Comparison of ENCODE assay signal across 13 cellular contexts in the genomic region with DNA sequence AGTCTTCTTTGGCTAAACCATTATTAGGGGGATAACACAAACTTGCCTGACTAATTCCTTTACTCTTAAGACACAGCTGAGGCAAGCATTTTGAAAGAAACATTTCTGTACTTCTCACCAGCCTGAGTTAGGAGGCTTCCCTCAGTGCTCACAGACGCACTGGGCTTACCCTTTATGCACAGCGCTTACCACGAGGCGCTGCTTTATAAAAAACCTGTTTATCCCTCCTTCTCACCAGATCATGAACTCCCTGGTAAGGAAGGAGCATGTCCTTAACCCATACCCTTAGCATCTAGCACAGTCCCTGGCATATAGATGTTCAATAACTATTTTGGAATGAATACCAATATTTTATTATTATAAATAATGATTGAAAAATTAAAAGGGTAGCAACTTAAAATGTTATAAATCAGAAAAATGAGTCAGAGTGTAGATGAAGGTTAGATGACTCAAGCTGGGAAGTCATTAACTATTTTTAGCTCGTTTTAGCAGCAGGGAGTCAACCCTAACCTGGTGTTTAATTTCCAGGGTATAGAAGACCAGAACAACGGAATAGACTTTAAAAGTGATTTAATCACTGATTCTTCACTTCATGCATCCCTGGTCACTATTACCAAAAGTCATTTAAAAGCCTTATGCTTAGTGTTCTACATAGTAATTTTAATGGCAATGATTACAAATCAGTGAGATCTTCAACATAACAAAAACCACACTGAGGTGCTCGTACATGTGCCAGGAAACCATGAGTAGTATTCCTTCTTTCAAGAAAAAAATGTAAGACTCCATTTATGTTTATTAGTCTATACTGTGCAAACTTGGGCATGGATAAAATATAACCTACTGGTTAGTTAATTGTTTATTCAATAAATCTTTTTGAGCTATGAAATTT. TPM values are rescaled to one million over a fixed set of nuclear protein-coding genes. Genes with fewer than 3 reads are reported as not detected.
DNase-seq lines count a peak whose midpoint lies in the region; ATAC-seq and TF ChIP-seq lines count a peak whose summit lies in the region.
"Had no signal": no experiment of that assay in that cellular context is flagged by ENCODE, and none has a peak within 500 bp of the region (broad histone marks: within the 10 kb centered on the region; RNA-seq: fewer than 3 reads in every experiment).

No MANE protein-coding gene starts in this region.

- H2BK20ac ChIP-seq in IMR-90 (ENCODE audit: low read depth, low read length): peak overlapping the region; percentile 72; the same call in 1 of the 2 replicates

- H3K23ac ChIP-seq in IMR-90 (ENCODE audit: low read depth, low read length): peak overlapping the region; percentile 56; the same call in 1 of the 2 replicates

- POLR2A ChIA-PET in IMR-90 (lab: Charles Lee; ENCODE audit: unreplicated experiment): no interaction called here

- CTCF ChIA-PET in IMR-90 (lab: Yijun Ruan, JAX): no interaction called here
- CTCF ChIA-PET in mammary epithelial cell (lab: Charles Lee; ENCODE audit: low non-redundant PET): no interaction called here

- 0 out of 2 replicates have a peak overlapping the region, but pooled peaks have one; percentile 19 for H3K14ac ChIP-seq in IMR-90 (replicated peaks; ENCODE audit: low read depth, low read length)

- H3K56ac ChIP-seq in IMR-90 (ENCODE audit: extremely low read depth, insufficient read depth, low read length): no peak overlapping the region

- peaks cover 2% of the 10 kb centered on the region for H3K4me1 ChIP-seq in IMR-90 (ENCODE audit: control insufficient read depth, insufficient read depth, low read length)
- peaks cover 23% of the 10 kb centered on the region for H3K4me1 ChIP-seq in mammary epithelial cell (ENCODE audit: insufficient read depth, low read length)

- BruUV-seq in IMR-90 (replicated peaks; lab: Mats Ljungman, UMichigan): no TSS peak
- BruUV-seq in mammary epithelial cell (replicated peaks; lab: Mats Ljungman, UMichigan): no TSS peak

- H4K20me1 ChIP-seq in IMR-90 (ENCODE audit: insufficient read depth, low read length) (no peaks in the 10 kb centered on the region), mammary epithelial cell (ENCODE audit: insufficient read depth, low read length) (no peaks in the 10 kb centered on the region)

- H4K91ac ChIP-seq in IMR-90 (ENCODE audit: insufficient read depth, low read depth, low read length): no peak overlapping the region

- H3K36me3 ChIP-seq in IMR-90 (ENCODE audit: control insufficient read depth, insufficient read depth, low read length) (no peaks in the 10 kb centered on the region), mammary epithelial cell (ENCODE audit: insufficient read depth, low read length) (no peaks in the 10 kb centered on the region)
- H3K36me3 ChIP-seq: esophagus squamous epithelium had no signal

- H4K8ac ChIP-seq in IMR-90 (ENCODE audit: low read depth in 2 of 2, low read length in 2 of 2): no peak overlapping the region; a peak in 1 of 4 replicates

- H3K4me2 ChIP-seq in IMR-90 (ENCODE audit: low read depth, low read length) (peak overlapping the region; percentile 60; the same call in 1 of the 2 replicates), mammary epithelial cell (ENCODE audit: insufficient read depth, low read depth, low read length) (peak overlapping the region; percentile 50)

- H3K79me2 ChIP-seq in mammary epithelial cell (ENCODE audit: insufficient read depth, low read length): peaks cover 9% of the 10 kb centered on the region

- no CpG with 5 or more reads among the region's 7 CpGs for WGBS in IMR-90 (ENCODE audit: extremely low coverage in 2 of 2, insufficient read length in 1 of 2), 2 experiments
- 67% methylated on average over 7 of the region's 7 CpGs for WGBS in mammary epithelial cell (ENCODE audit: low coverage, missing lambda C conversion rate)

- peak; percentile 40 for DNase-seq in AG08395 (ENCODE audit: low spot score)
- DNase-seq in IMR-90: peak; percentile 69
- peak; percentile 65 for DNase-seq in mammary epithelial cell
- DNase-seq in left kidney (ENCODE audit: low read depth, low spot score): peak; percentile 50
- no peak for DNase-seq in NCI-H446 (lab: John Stamatoyannopoulos, UW)
- DNase-seq: activated B cell treated with CpG ODN at 0.5 μM for 24 hours; activated T-cell treated with anti-CD3 and anti-CD28 coated beads, Interleukin-2, amount 50 U/mL, for 1 hour; esophagus squamous epithelium; islet precursor cell; NCI-H526 treated with DMSO at 0.1 percent for 48 hours had no signal

- no peaks in the 10 kb centered on the region for H3K9me3 ChIP-seq in IMR-90 (ENCODE audit: control insufficient read depth, insufficient read depth, low read length)
- H3K9me3 ChIP-seq in mammary epithelial cell (replicated peaks; ENCODE audit: insufficient read depth, low read length): no peaks in the 10 kb centered on the region
- H3K9me3 ChIP-seq: esophagus squamous epithelium had no signal

- peak overlapping the region; percentile 15 for H2BK5ac ChIP-seq in IMR-90 (ENCODE audit: low read depth, low read length, poor library complexity, severe bottlenecking)

- H3K27me3 ChIP-seq in IMR-90 (ENCODE audit: control insufficient read depth, insufficient read depth, low read length) (no peaks in the 10 kb centered on the region), mammary epithelial cell (ENCODE audit: insufficient read depth, low read length) (no peaks in the 10 kb centered on the region)

- TF ChIP-seq CTCF in IMR-90 (conservative IDR thresholded peaks at IDR 0.05; ENCODE audit: low read depth, low read length) (no peak), mammary epithelial cell (conservative IDR thresholded peaks at IDR 0.05 in 1 of 2, IDR thresholded peaks at IDR 0.05 in 1 of 2; ENCODE audit: extremely low read depth in 1 of 2, insufficient read depth in 1 of 2, low read depth in 1 of 2, low read length in 2 of 2) (no peak)

- peak overlapping the region; percentile 52; the same call in 1 of the 2 replicates for H2BK120ac ChIP-seq in IMR-90 (ENCODE audit: low read depth, low read length)

- peak overlapping the region; percentile 59; the same call in 1 of the 2 replicates for H3K4ac ChIP-seq in IMR-90 (ENCODE audit: low read depth, low read length)

- TF ChIP-seq RAD21 in IMR-90 (IDR thresholded peaks at IDR 0.05; ENCODE audit: low read length): no peak

- peaks cover 3% of the 10 kb centered on the region for H3K9me1 ChIP-seq in IMR-90 (ENCODE audit: insufficient read depth, low read length)

- no peaks in the 10 kb centered on the region for H3K79me1 ChIP-seq in IMR-90 (ENCODE audit: low read depth in 1 of 2, low read length in 2 of 2)

- H4K5ac ChIP-seq in IMR-90 (ENCODE audit: low read depth, low read length): no peak overlapping the region

- H2AFZ ChIP-seq in IMR-90 (replicated peaks; ENCODE audit: low read length, poor library complexity) (peak overlapping the region; percentile 34), mammary epithelial cell (ENCODE audit: low read depth, low read length) (no peak overlapping the region)

- TF ChIP-seq POLR2A in IMR-90 (IDR thresholded peaks at IDR 0.05; ENCODE audit: low read depth, low read length): no peak

- intact Hi-C loops in IMR-90 (cut with micrococcal nuclease): no loop called here
- intact Hi-C loops in mammary epithelial cell (cut with micrococcal nuclease): loop anchor here (5.0 kb wide), 2 partner anchors 108 to 623 kb away; no protein-coding TSS in a partner anchor

- no peak overlapping the region for H3K18ac ChIP-seq in IMR-90 (ENCODE audit: low read depth, low read length)

- no peak overlapping the region for H3K4me3 ChIP-seq in IMR-90 (ENCODE audit: insufficient read depth, low read depth, low read length)
- H3K4me3 ChIP-seq in mammary epithelial cell (replicated peaks in 1 of 3; ENCODE audit: insufficient read depth in 1 of 3, low read depth in 2 of 3, low read length in 3 of 3): no peak overlapping the region
- H3K4me3 ChIP-seq: esophagus squamous epithelium had no signal

- H3K27ac ChIP-seq in IMR-90 (ENCODE audit: insufficient read depth, low read length) (no peak overlapping the region), mammary epithelial cell (ENCODE audit: insufficient read depth, low read depth, low read length) (no peak overlapping the region)
- H3K27ac ChIP-seq: esophagus squamous epithelium had no signal

- ATAC-seq in IMR-90 (ENCODE audit: low read depth) (peak; percentile 48), GM19351 (IDR thresholded peaks at IDR 0.05; ENCODE audit: unreplicated experiment) (no peak), HG03159 (IDR thresholded peaks at IDR 0.05; ENCODE audit: unreplicated experiment) (no peak), GM18517 (IDR thresholded peaks at IDR 0.05; ENCODE audit: unreplicated experiment) (no peak)

- H2AK9ac ChIP-seq in IMR-90 (replicated peaks; ENCODE audit: low read depth, low read length, poor library complexity): no peak overlapping the region

- dilution Hi-C loops in IMR-90 (cut with HindIII; ENCODE audit: low sequenced_read_pairs, unreplicated experiment): no loop called here
- dilution Hi-C loops in mammary epithelial cell (cut with HindIII; ENCODE audit: low sequenced_read_pairs): no loop called here

- H2AK5ac ChIP-seq in IMR-90 (ENCODE audit: low read depth, low read length): no peak overlapping the region

- no peak overlapping the region for H3K9ac ChIP-seq in IMR-90 (ENCODE audit: low read depth, low read length)
- no peak overlapping the region for H3K9ac ChIP-seq in mammary epithelial cell (ENCODE audit: insufficient read depth, low read length)

- peak overlapping the region; percentile 12; the same call in 1 of the 3 replicates for H2BK15ac ChIP-seq in IMR-90 (ENCODE audit: low read depth, low read length)

- in situ Hi-C loops in IMR-90 (cut with MboI; ENCODE audit: low sequenced_read_pairs): loop anchor here (10.0 to 25.0 kb wide), 2 partner anchors 155 to 613 kb away; partner anchors contain the start of gene HDDC2
- in situ Hi-C loops in mammary epithelial cell (cut with MboI; ENCODE audit: low sequenced_read_pairs in 2 of 2): loop anchor here (25.0 kb wide), 3 partner anchors 113 to 638 kb away; partner anchors contain the start of gene NCOA7 (in 1 of the 2)

TF ChIP-seq in IMR-90, 13 proteins besides CTCF, POLR2A, EP300 and RAD21:
- no peak for TF ChIP-seq MXI1 (IDR thresholded peaks at IDR 0.05; ENCODE audit: borderline replicate concordance, low read depth, low read length)
- TF ChIP-seq FOS (IDR thresholded peaks at IDR 0.05; ENCODE audit: low read depth, low read length): 0 out of 2 replicates have a peak, but pooled peaks have one; percentile 7

RNA-seq across cellular contexts. Expression of gene TPD52L1, which starts 4.1 kb away (rescaled TPM):
- total RNA-seq in IMR-90 (2012; rRNA removed) (10.2 and 10.8 TPM in 2 replicates), mammary epithelial cell (100 to 1,000 TPM; 115 to 269 TPM)
- polyA plus RNA-seq in IMR-90 (2012; rRNA removed) (13.5 and 13.7 TPM in 2 replicates), mammary epithelial cell (171 TPM)
- polyA plus RNA-seq in IMR-90 (2012; cell fraction: cytosol; rRNA removed): 14.6 and 20.1 TPM in 2 replicates
- 3.8 and 12.7 TPM in 2 replicates for polyA plus RNA-seq in IMR-90 (2012; cell fraction: nucleus; rRNA removed; ENCODE audit: low replicate concordance)
- 86.8 TPM for polyA minus RNA-seq in mammary epithelial cell
- total RNA-seq: activated B cell treated with CpG ODN at 0.5 μM for 24 hours had no signal

Comparison
In these comparisons a context has a peak if more than half of its experiments do, and no peak if none do; other contexts are left out.
1. DNase-seq: peak in AG08395 (single experiment), IMR-90 (single experiment), mammary epithelial cell (single experiment) and left kidney (single experiment); none in NCI-H446 (0 of 2).